21 cellular contexts compared by ENCODE assay signal in the genomic region with DNA sequence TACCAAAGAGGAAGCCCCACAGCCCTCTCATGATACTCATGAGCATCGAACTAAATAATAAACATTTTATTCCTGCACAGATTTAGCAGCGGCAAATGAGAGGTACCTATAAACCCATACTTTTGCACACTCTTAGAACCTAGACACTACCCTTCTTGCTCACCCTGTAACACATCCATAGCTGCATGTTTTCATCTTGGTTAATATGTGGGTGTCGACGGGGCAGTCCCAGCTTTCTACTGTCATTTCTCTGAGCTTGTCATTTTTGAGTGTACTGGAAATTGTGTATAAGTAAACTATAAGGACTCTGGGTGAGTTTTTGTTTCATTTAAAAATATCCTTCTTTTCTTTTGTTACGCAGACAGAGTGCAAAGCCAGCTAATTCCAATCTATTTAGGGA. TPM values are rescaled to one million over a fixed set of nuclear protein-coding genes. Genes with fewer than 3 reads are reported as not detected.
DNase-seq lines count a peak whose midpoint lies in the region; FAIRE-seq and TF ChIP-seq lines count a peak whose summit lies in the region.
"Had no signal": no experiment of that assay in that cellular context is flagged by ENCODE, and none has a peak within 500 bp of the region (broad histone marks: within the 10 kb centered on the region; RNA-seq: fewer than 3 reads in every experiment).

No MANE protein-coding gene starts in this region.

- no peaks in the 10 kb centered on the region for H3K9me3 ChIP-seq in smooth muscle cell (replicated peaks; ENCODE audit: low read depth)
- no peaks in the 10 kb centered on the region for H3K9me3 ChIP-seq in small intestine (ENCODE audit: control insufficient read depth, low read depth)
- H3K9me3 ChIP-seq: BE2C, Peyer's patch had no signal

- WGBS in smooth muscle cell (ENCODE audit: low lambda C conversion rate) = 68% methylated on average over 5 of the region's 5 CpGs
- 72 to 82% (median 76%) methylated on average over 5 of the region's 5 CpGs for WGBS in small intestine, 3 donors

- no peak for FAIRE-seq in small intestine (lab: Jason Lieb, UNC)
- FAIRE-seq: A204.1 had no signal

- H3K9ac ChIP-seq in smooth muscle cell (ENCODE audit: low read depth) = no peak overlapping the region
- H3K9ac ChIP-seq: GM23248 had no signal

- H3K79me2 ChIP-seq in smooth muscle cell (ENCODE audit: low read depth) = no peaks in the 10 kb centered on the region

- no peaks in the 10 kb centered on the region for H4K20me1 ChIP-seq in smooth muscle cell (ENCODE audit: low read depth)

- no peak overlapping the region for H2AFZ ChIP-seq in smooth muscle cell (ENCODE audit: low read depth)
- H2AFZ ChIP-seq: GM23248 had no signal

- H3K27me3 ChIP-seq in smooth muscle cell (ENCODE audit: low read depth) (no peaks in the 10 kb centered on the region), small intestine (ENCODE audit: control insufficient read depth in 2 of 2, insufficient read depth in 2 of 2, low read length in 2 of 2) (no peaks in the 10 kb centered on the region)
- H3K27me3 ChIP-seq: Peyer's patch had no signal

- H3K36me3 ChIP-seq in smooth muscle cell (ENCODE audit: low read depth) = no peaks in the 10 kb centered on the region
- H3K36me3 ChIP-seq in small intestine (ENCODE audit: control insufficient read depth in 2 of 2, insufficient read depth in 2 of 2, low read length in 2 of 2) = no peaks in the 10 kb centered on the region
- H3K36me3 ChIP-seq: BE2C, Peyer's patch had no signal

- no peak for TF ChIP-seq CTCF in smooth muscle cell (IDR thresholded peaks at IDR 0.05; ENCODE audit: borderline replicate concordance, insufficient read depth, poor library complexity, severe bottlenecking)

- peak; percentile 23 to 38 for DNase-seq in activated CD4-positive, alpha-beta T cell treated with anti-CD3 and anti-CD28 coated beads, Interleukin-2, amount 50 U/mL, for 48 hours
- no peak for DNase-seq in activated CD4-positive, alpha-beta T cell treated with anti-CD3 and anti-CD28 coated beads for 1 hour
- DNase-seq in stimulated activated CD4-positive, alpha-beta T cell treated with anti-CD3 and anti-CD28 coated beads, Interleukin-15, amount 100 ng/mL, for 24 hours = peak; percentile 27
- no peak for DNase-seq in stimulated activated CD4-positive, alpha-beta T cell treated with anti-CD3 and anti-CD28 coated beads, Interleukin-12 subunit alpha, Interleukin-12 subunit beta, amount 100 ng/mL, for 4 hours
- DNase-seq in smooth muscle cell (lab: John Stamatoyannopoulos, UW; ENCODE audit: unreplicated experiment) (no peak), small intestine (no peak), C1 segment of cervical spinal cord (lab: John Stamatoyannopoulos, UW) (no peak)
- no peak for DNase-seq in central memory CD4-positive, alpha-beta T cell
- DNase-seq: BE2C; CD4-positive, alpha-beta T cell; GF-D8; GM23248; HCEC 1CT; KG1; NCI-H1105 treated with DMSO at 0.1 percent for 48 hours; NCI-H1694; NCI-H2081 treated with DMSO at 0.1 percent for 48 hours; NCI-H748 treated with DMSO at 0.1 percent for 48 hours; NK-92 treated with Interleukin-12 subunit alpha and Interleukin-12 subunit beta, amount 100 ng/mL, for 24 hours; Peyer's patch had no signal

- H3K27ac ChIP-seq in smooth muscle cell (ENCODE audit: low read depth) (no peak overlapping the region), small intestine (ENCODE audit: low read depth in 1 of 2, low read length in 1 of 2) (no peak overlapping the region)
- H3K27ac ChIP-seq: GM23248, Peyer's patch had no signal

- H3K4me3 ChIP-seq in smooth muscle cell (no peak overlapping the region), small intestine (ENCODE audit: low read depth in 1 of 2, low read length in 2 of 2) (no peak overlapping the region)
- H3K4me3 ChIP-seq: GM23248, Peyer's patch had no signal

- H3K4me1 ChIP-seq in smooth muscle cell (ENCODE audit: low read depth) (no peaks in the 10 kb centered on the region), small intestine (ENCODE audit: control insufficient read depth in 2 of 2, insufficient read depth in 1 of 2, low read depth in 1 of 2, low read length in 1 of 2) (no peaks in the 10 kb centered on the region)
- H3K4me1 ChIP-seq: BE2C had no signal

- H3F3A ChIP-seq in smooth muscle cell (ENCODE audit: low read depth) = no peaks in the 10 kb centered on the region

- H3K4me2 ChIP-seq in smooth muscle cell = peak overlapping the region; percentile 17

RNA-seq across cellular contexts. Expression of a gene that starts 25.5 kb away (rescaled TPM):
- 1.3 and 1.4 TPM in 2 replicates for total RNA-seq in smooth muscle cell
- polyA plus RNA-seq in smooth muscle cell (0.96 and 1.5 TPM in 2 replicates), small intestine (1 to 10 TPM; 1.6 to 2.7 (median 2.2) TPM)

RNA-seq across cellular contexts. Expression of a gene that starts 47.0 kb away (rescaled TPM):
- 22.5 and 43.3 TPM in 2 replicates for total RNA-seq in smooth muscle cell
- 35.0 and 36.7 TPM in 2 replicates for polyA plus RNA-seq in smooth muscle cell
- 10 to 100 TPM; 11.0 to 29.3 (median 14.1) TPM for polyA plus RNA-seq in small intestine

RNA-seq across cellular contexts. Expression of a gene that starts 47.2 kb away (rescaled TPM):
- total RNA-seq in smooth muscle cell = 289 and 350 TPM in 2 replicates
- polyA plus RNA-seq in smooth muscle cell = 272 and 296 TPM in 2 replicates
- polyA plus RNA-seq in small intestine = 100 to 1,000 TPM; 502 to 589 (median 515) TPM

Comparison
In these comparisons a context has a peak if more than half of its experiments do, and no peak if none do; other contexts are left out.
1. DNase-seq: peak in activated CD4-positive, alpha-beta T cell treated with anti-CD3 and anti-CD28 coated beads, Interleukin-2, amount 50 U/mL, for 48 hours (2 of 2) and stimulated activated CD4-positive, alpha-beta T cell treated with anti-CD3 and anti-CD28 coated beads, Interleukin-15, amount 100 ng/mL, for 24 hours (single experiment); none in activated CD4-positive, alpha-beta T cell treated with anti-CD3 and anti-CD28 coated beads for 1 hour (single experiment), stimulated activated CD4-positive, alpha-beta T cell treated with anti-CD3 and anti-CD28 coated beads, Interleukin-12 subunit alpha, Interleukin-12 subunit beta, amount 100 ng/mL, for 4 hours (single experiment), smooth muscle cell (single experiment), small intestine (single experiment), central memory CD4-positive, alpha-beta T cell (single experiment) and C1 segment of cervical spinal cord (0 of 14).